In the genomic region with DNA sequence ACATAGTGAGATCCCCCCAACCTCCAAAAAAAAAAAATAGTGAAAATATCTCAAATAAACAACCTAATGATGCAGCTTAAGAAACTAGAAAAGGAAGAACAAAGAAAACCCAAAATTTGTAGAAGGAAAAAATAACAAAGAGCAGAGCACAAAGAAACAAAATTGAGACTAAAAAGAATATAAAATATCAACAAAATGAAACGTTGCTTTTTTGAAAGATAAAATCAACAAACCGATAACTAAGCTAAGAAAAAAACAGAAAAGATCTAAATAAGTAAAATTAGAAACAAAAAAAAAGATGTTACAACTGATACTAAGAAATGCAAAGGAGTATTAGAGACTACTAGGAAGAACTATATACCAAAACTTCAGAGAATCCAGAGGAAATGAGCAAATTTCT, we compare ENCODE assay signal across 7 cellular contexts.
"Had no signal": no experiment of that assay in that cellular context is flagged by ENCODE, and none has a peak within 500 bp of the region (broad histone marks: within the 10 kb centered on the region; RNA-seq: fewer than 3 reads in every experiment).

No MANE protein-coding gene starts in this region.

- H3K27ac Mint-ChIP-seq: IgD-negative memory B cell had no signal

- H3K27ac ChIP-seq: HL-60 had no signal

- H3K36me3 Mint-ChIP-seq: IgD-negative memory B cell had no signal

- ATAC-seq: HepG2 had no signal

- DNase-seq: IMR-90, KBM-7, KG1 had no signal

- FAIRE-seq: HepG2, HTR-8/SVneo had no signal
